In the genomic region with DNA sequence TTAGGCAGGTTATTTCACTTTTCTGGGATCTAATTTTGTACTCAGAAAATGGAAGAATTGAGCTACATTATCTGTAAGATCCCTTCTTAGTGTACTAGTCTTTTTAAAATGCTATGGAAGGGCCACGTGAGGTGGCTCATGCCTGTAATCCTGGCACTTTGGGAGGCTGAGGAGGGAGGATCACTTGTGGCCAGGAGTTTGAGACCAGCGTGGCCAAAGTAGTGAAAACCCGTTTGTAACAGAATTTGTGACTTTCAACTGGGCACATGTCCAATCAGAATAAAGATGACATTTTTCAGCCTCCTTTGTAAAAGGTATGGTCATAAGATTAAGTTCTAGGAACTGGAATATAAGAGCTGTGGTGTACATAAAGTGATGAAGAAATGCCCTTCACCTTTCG, we compare ENCODE assay signal across 9 cellular contexts. TPM values are rescaled to one million over a fixed set of nuclear protein-coding genes. Genes with fewer than 3 reads are reported as not detected.
"Had no signal": no experiment of that assay in that cellular context is flagged by ENCODE, and none has a peak within 500 bp of the region (broad histone marks: within the 10 kb centered on the region; RNA-seq: fewer than 3 reads in every experiment).

No MANE protein-coding gene starts in this region.

- ATAC-seq: GM12878 had no signal

- H3K4me3 ChIP-seq: GM12878 had no signal

- DNase-seq: GDM1, GF-D8 had no signal

- FAIRE-seq: G401.6, GM12878, GM12891, GM12892, GM18507, GM19239 had no signal

RNA-seq across cellular contexts. Expression of a gene that starts 3.1 kb away (rescaled TPM):
- total RNA-seq: G401, GM12878 had no signal
- polyA plus RNA-seq: GM12878 had no signal
